ENCODE assay signal across 13 cellular contexts in genomic region chr1:53919675-53920066, GRCh38. TPM values are rescaled to one million over a fixed set of nuclear protein-coding genes. Genes with fewer than 3 reads are reported as not detected.
A peak's percentile ranks its signal among the peaks of the same experiment; 100 is the strongest.
DNase-seq lines count a peak whose midpoint lies in the region; ATAC-seq and TF ChIP-seq lines count a peak whose summit lies in the region.
"Had no signal": no experiment of that assay in that cellular context is flagged by ENCODE, and none has a peak within 500 bp of the region (broad histone marks: within the 10 kb centered on the region; RNA-seq: fewer than 3 reads in every experiment).

No MANE protein-coding gene starts in this region.

- no peaks in the 10 kb centered on the region for H3K9me3 ChIP-seq in gastrocnemius medialis

- no peaks in the 10 kb centered on the region for H3K9me3 Mint-ChIP-seq in activated naive CD4-positive, alpha-beta T cell treated with anti-CD3 and anti-CD28 coated beads, Interleukin-2, amount 50 U/mL, for 24 hours
- no peaks in the 10 kb centered on the region for H3K9me3 Mint-ChIP-seq in activated CD4-positive, alpha-beta T cell treated with anti-CD3 and anti-CD28 coated beads, Interleukin-2, amount 10 ng/mL, durations not matched to agents 24 days and 14 days
- H3K9me3 Mint-ChIP-seq in chondrocyte (ENCODE audit: low read depth) = no peaks in the 10 kb centered on the region
- no peaks in the 10 kb centered on the region for H3K9me3 Mint-ChIP-seq in stimulated activated naive B cell treated with anti-CD40 and anti-IgM and Interleukin-4, amounts not matched to agents 10 μg/mL and 1 μg/mL and 100 μg/mL, for 72 hours

- intact Hi-C loops in activated CD4-positive, alpha-beta T cell treated with anti-CD3 and anti-CD28 coated beads, Interleukin-2, amount 10 ng/mL, durations not matched to agents 24 days and 14 days (cut with micrococcal nuclease) = loop anchor here (2.0 to 5.0 kb wide), 2 partner anchors 23 to 42 kb away; no protein-coding TSS in a partner anchor
- intact Hi-C loops in gastrocnemius medialis (cut with DNase I; ENCODE audit: low total_unique reads) = no loop called here

- no peak for ATAC-seq in stimulated activated naive B cell treated with anti-CD40 and anti-IgM and Interleukin-4, amounts not matched to agents 10 μg/mL and 1 μg/mL and 100 μg/mL, for 72 hours (replicated peaks)
- ATAC-seq in gastrocnemius medialis (no peak), GM18870 (IDR thresholded peaks at IDR 0.05; ENCODE audit: unreplicated experiment) (no peak)

- no peak for TF ChIP-seq POLR2A in gastrocnemius medialis (IDR thresholded peaks at IDR 0.05)

- H3K4me1 Mint-ChIP-seq in activated naive CD4-positive, alpha-beta T cell treated with anti-CD3 and anti-CD28 coated beads, Interleukin-2, amount 50 U/mL, for 24 hours = peaks cover 40% of the 10 kb centered on the region
- H3K4me1 Mint-ChIP-seq in activated CD4-positive, alpha-beta T cell treated with anti-CD3 and anti-CD28 coated beads, Interleukin-2, amount 10 ng/mL, durations not matched to agents 24 days and 14 days = peaks cover 36% of the 10 kb centered on the region
- peaks cover 9% of the 10 kb centered on the region for H3K4me1 Mint-ChIP-seq in chondrocyte (ENCODE audit: low read depth)
- peaks cover 3 to 10% of the 10 kb centered on the region in 2 donors for H3K4me1 Mint-ChIP-seq in stimulated activated naive B cell treated with anti-CD40 and anti-IgM and Interleukin-4, amounts not matched to agents 10 μg/mL and 1 μg/mL and 100 μg/mL, for 72 hours
- H3K4me1 Mint-ChIP-seq: nephron progenitor cell had no signal

- H3K4me1 ChIP-seq in gastrocnemius medialis = no peaks in the 10 kb centered on the region

- H3K36me3 ChIP-seq in gastrocnemius medialis = no peaks in the 10 kb centered on the region

- no peak overlapping the region for H3K27ac ChIP-seq in gastrocnemius medialis
- H3K27ac ChIP-seq: skin epidermis had no signal

- peak overlapping the region; percentile 92 for H3K27ac Mint-ChIP-seq in activated naive CD4-positive, alpha-beta T cell treated with anti-CD3 and anti-CD28 coated beads, Interleukin-2, amount 50 U/mL, for 24 hours
- peak overlapping the region; percentile 84 for H3K27ac Mint-ChIP-seq in activated CD4-positive, alpha-beta T cell treated with anti-CD3 and anti-CD28 coated beads, Interleukin-2, amount 10 ng/mL, durations not matched to agents 24 days and 14 days
- H3K27ac Mint-ChIP-seq in chondrocyte (ENCODE audit: unreplicated experiment) = peak overlapping the region; percentile 69
- H3K27ac Mint-ChIP-seq in stimulated activated naive B cell treated with anti-CD40 and anti-IgM and Interleukin-4, amounts not matched to agents 10 μg/mL and 1 μg/mL and 100 μg/mL, for 72 hours = peak overlapping the region; percentile 71
- H3K27ac Mint-ChIP-seq: nephron progenitor cell had no signal

- no peaks in the 10 kb centered on the region for H3K27me3 ChIP-seq in gastrocnemius medialis

- H3K36me3 Mint-ChIP-seq in activated naive CD4-positive, alpha-beta T cell treated with anti-CD3 and anti-CD28 coated beads, Interleukin-2, amount 50 U/mL, for 24 hours = peaks cover 8% of the 10 kb centered on the region
- H3K36me3 Mint-ChIP-seq in activated CD4-positive, alpha-beta T cell treated with anti-CD3 and anti-CD28 coated beads, Interleukin-2, amount 10 ng/mL, durations not matched to agents 24 days and 14 days (ENCODE audit: low read depth) = peaks cover 38% of the 10 kb centered on the region
- H3K36me3 Mint-ChIP-seq in chondrocyte (ENCODE audit: low read depth) = peaks cover 14% of the 10 kb centered on the region
- H3K36me3 Mint-ChIP-seq in stimulated activated naive B cell treated with anti-CD40 and anti-IgM and Interleukin-4, amounts not matched to agents 10 μg/mL and 1 μg/mL and 100 μg/mL, for 72 hours = peaks cover 10 to 25% of the 10 kb centered on the region in 2 donors

- H3K4me3 ChIP-seq in gastrocnemius medialis = no peak overlapping the region
- H3K4me3 ChIP-seq: skin epidermis had no signal

- DNase-seq in activated naive CD4-positive, alpha-beta T cell treated with anti-CD3 and anti-CD28 coated beads, Interleukin-2, amount 50 U/mL, for 16 hours = no peak
- no peak for DNase-seq in activated CD4-positive, alpha-beta T cell treated with anti-CD3 and anti-CD28 coated beads, Interleukin-2, amount 10 ng/mL, durations not matched to agents 24 days and 14 days
- DNase-seq in chondrocyte (ENCODE audit: low spot score) = no peak
- DNase-seq in stimulated activated naive B cell treated with anti-CD40 and anti-IgM and Interleukin-4, amounts not matched to agents 10 μg/mL and 1 μg/mL and 100 μg/mL, for 72 hours = no peak
- DNase-seq in superior temporal gyrus (ENCODE audit: extremely low spot score) = no peak
- DNase-seq in gastrocnemius medialis = no peak
- DNase-seq: nephron progenitor cell had no signal

- no peaks in the 10 kb centered on the region for H3K27me3 Mint-ChIP-seq in activated naive CD4-positive, alpha-beta T cell treated with anti-CD3 and anti-CD28 coated beads, Interleukin-2, amount 50 U/mL, for 24 hours
- no peaks in the 10 kb centered on the region for H3K27me3 Mint-ChIP-seq in activated CD4-positive, alpha-beta T cell treated with anti-CD3 and anti-CD28 coated beads, Interleukin-2, amount 10 ng/mL, durations not matched to agents 24 days and 14 days
- H3K27me3 Mint-ChIP-seq in chondrocyte (ENCODE audit: low read depth) = no peaks in the 10 kb centered on the region
- H3K27me3 Mint-ChIP-seq in stimulated activated naive B cell treated with anti-CD40 and anti-IgM and Interleukin-4, amounts not matched to agents 10 μg/mL and 1 μg/mL and 100 μg/mL, for 72 hours = no peaks in the 10 kb centered on the region

- peak overlapping the region; percentile 57 for H3K4me3 Mint-ChIP-seq in activated naive CD4-positive, alpha-beta T cell treated with anti-CD3 and anti-CD28 coated beads, Interleukin-2, amount 50 U/mL, for 24 hours
- H3K4me3 Mint-ChIP-seq in activated CD4-positive, alpha-beta T cell treated with anti-CD3 and anti-CD28 coated beads, Interleukin-2, amount 10 ng/mL, durations not matched to agents 24 days and 14 days = no peak overlapping the region
- H3K4me3 Mint-ChIP-seq in chondrocyte (ENCODE audit: unreplicated experiment) = no peak overlapping the region
- H3K4me3 Mint-ChIP-seq in stimulated activated naive B cell treated with anti-CD40 and anti-IgM and Interleukin-4, amounts not matched to agents 10 μg/mL and 1 μg/mL and 100 μg/mL, for 72 hours = no peak overlapping the region
- H3K4me3 Mint-ChIP-seq: nephron progenitor cell had no signal

- TF ChIP-seq CTCF in chondrocyte (IDR thresholded peaks at IDR 0.05) (no peak), gastrocnemius medialis (IDR thresholded peaks at IDR 0.05 in 4 of 5, conservative IDR thresholded peaks at IDR 0.05 in 1 of 5) (no peak)

- in situ Hi-C loops in gastrocnemius medialis (cut with MboI; ENCODE audit: low sequenced_read_pairs in 4 of 4) = no loop called here

RNA-seq across cellular contexts. Expression of gene DIO1, which starts 25.7 kb away (rescaled TPM):
- not detected in 2 replicates for total RNA-seq in activated CD4-positive, alpha-beta T cell treated with anti-CD3 and anti-CD28 coated beads, Interleukin-2, amount 10 ng/mL, durations not matched to agents 24 days and 14 days
- total RNA-seq in chondrocyte = not detected in 3 replicates
- total RNA-seq in gastrocnemius medialis = not detected
- total RNA-seq: Daoy, fibroblast of villous mesenchyme, kidney epithelial cell had no signal

RNA-seq across cellular contexts. Expression of gene IFT25, which starts 25.8 kb away (rescaled TPM):
- total RNA-seq in activated CD4-positive, alpha-beta T cell treated with anti-CD3 and anti-CD28 coated beads, Interleukin-2, amount 10 ng/mL, durations not matched to agents 24 days and 14 days = 53.9 and 55.8 TPM in 2 replicates
- total RNA-seq in chondrocyte (20.4 to 33.7 TPM (median 20.6 TPM) in 3 replicates), gastrocnemius medialis (1 to 10 TPM; 2.4 to 9.1 (median 2.9) TPM)

RNA-seq across cellular contexts. Expression of gene LRRC42, which starts 26.5 kb away (rescaled TPM):
- total RNA-seq in activated CD4-positive, alpha-beta T cell treated with anti-CD3 and anti-CD28 coated beads, Interleukin-2, amount 10 ng/mL, durations not matched to agents 24 days and 14 days = 33.7 and 34.7 TPM in 2 replicates
- 32.0 to 42.2 TPM (median 37.6 TPM) in 3 replicates for total RNA-seq in chondrocyte
- 10 to 100 TPM; 11.4 to 17.8 (median 14.6) TPM for total RNA-seq in gastrocnemius medialis

RNA-seq across cellular contexts. Expression of gene YIPF1, which starts 30.1 kb away (rescaled TPM):
- 14.6 and 15.6 TPM in 2 replicates for total RNA-seq in activated CD4-positive, alpha-beta T cell treated with anti-CD3 and anti-CD28 coated beads, Interleukin-2, amount 10 ng/mL, durations not matched to agents 24 days and 14 days
- total RNA-seq in chondrocyte = 17.2 to 18.4 TPM (median 18.1 TPM) in 3 replicates
- 10 to 100 TPM; 18.8 to 34.8 (median 27.2) TPM for total RNA-seq in gastrocnemius medialis
